ENCODE assay signal across 18 cellular contexts in the genomic region with DNA sequence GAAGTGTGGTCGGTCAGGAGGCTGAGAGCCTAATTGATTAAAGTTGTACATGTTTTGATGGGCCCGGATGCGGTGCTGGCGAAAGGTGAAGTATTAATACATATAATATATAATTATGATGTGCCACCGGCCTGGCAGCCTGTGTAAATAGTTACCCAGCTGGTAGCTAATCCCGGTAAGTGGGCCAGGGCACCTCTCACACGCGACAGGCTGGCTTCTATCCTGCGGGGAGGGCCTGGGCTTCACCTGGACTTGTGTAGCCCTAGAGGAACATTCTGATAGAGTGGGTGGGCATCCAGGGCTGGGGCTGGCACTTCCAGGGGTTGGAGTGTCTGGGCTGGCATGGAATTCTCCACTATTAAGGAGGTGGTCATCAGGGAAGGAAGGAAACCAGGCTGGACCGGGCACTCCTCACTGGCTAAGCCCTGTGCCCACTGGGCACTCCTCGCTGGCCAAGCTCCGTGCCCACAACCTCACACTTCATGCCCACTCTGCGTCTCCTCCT. TPM values are rescaled to one million over a fixed set of nuclear protein-coding genes. Genes with fewer than 3 reads are reported as not detected.
"Had no signal": no experiment of that assay in that cellular context is flagged by ENCODE, and none has a peak within 500 bp of the region (broad histone marks: within the 10 kb centered on the region; RNA-seq: fewer than 3 reads in every experiment).

No MANE protein-coding gene starts in this region.

- H3K27me3 Mint-ChIP-seq: activated CD8-positive, alpha-beta memory T cell treated with anti-CD3 and anti-CD28 coated beads, Interleukin-2, amount 10 ng/mL, durations not matched to agents 7 days and 5 days had no signal

- H3K4me1 Mint-ChIP-seq: activated CD8-positive, alpha-beta memory T cell treated with anti-CD3 and anti-CD28 coated beads, Interleukin-2, amount 10 ng/mL, durations not matched to agents 7 days and 5 days; activated naive CD8-positive, alpha-beta T cell treated with anti-CD3 and anti-CD28 coated beads for 36 hours; naive thymus-derived CD4-positive, alpha-beta T cell; stimulated activated effector memory CD8-positive, alpha-beta T cell treated with anti-CD3 and anti-CD28 coated beads, Interleukin-12 subunit alpha, Interleukin-12 subunit beta, amount 100 ng/mL, for 72 hours had no signal

- H3K4me3 Mint-ChIP-seq: activated CD8-positive, alpha-beta memory T cell treated with anti-CD3 and anti-CD28 coated beads, Interleukin-2, amount 10 ng/mL, durations not matched to agents 7 days and 5 days; activated naive CD8-positive, alpha-beta T cell treated with anti-CD3 and anti-CD28 coated beads for 36 hours; activated T-cell treated with anti-CD3 and anti-CD28 coated beads, Interleukin-2, amount 50 U/mL, for 4 hours; naive thymus-derived CD4-positive, alpha-beta T cell; stimulated activated effector memory CD8-positive, alpha-beta T cell treated with anti-CD3 and anti-CD28 coated beads, Interleukin-12 subunit alpha, Interleukin-12 subunit beta, amount 100 ng/mL, for 72 hours had no signal

- H3K27ac ChIP-seq: esophagus squamous epithelium, neutrophil, right atrium auricular region, skin epidermis, tibial artery, uterus had no signal

- H3K4me3 ChIP-seq: esophagus squamous epithelium, right atrium auricular region, skin epidermis, tibial artery, uterus had no signal

- H3K27ac Mint-ChIP-seq: activated CD8-positive, alpha-beta memory T cell treated with anti-CD3 and anti-CD28 coated beads, Interleukin-2, amount 10 ng/mL, durations not matched to agents 7 days and 5 days; activated naive CD8-positive, alpha-beta T cell treated with anti-CD3 and anti-CD28 coated beads for 36 hours; naive thymus-derived CD4-positive, alpha-beta T cell; stimulated activated effector memory CD8-positive, alpha-beta T cell treated with anti-CD3 and anti-CD28 coated beads, Interleukin-12 subunit alpha, Interleukin-12 subunit beta, amount 100 ng/mL, for 72 hours had no signal

- DNase-seq: activated CD4-positive, alpha-beta T cell treated with anti-CD3 and anti-CD28 coated beads, Interleukin-2, amount 50 U/mL, for 4 hours; activated CD4-positive, CD25-positive, alpha-beta regulatory T cell treated with anti-CD3 and anti-CD28 coated beads, Interleukin-2, amount 50 U/mL, for 72 hours; activated CD8-positive, alpha-beta memory T cell treated with anti-CD3 and anti-CD28 coated beads, Interleukin-2, amount 10 ng/mL, durations not matched to agents 7 days and 5 days; activated gamma-delta T cell treated with Interleukin-2 at 50 U/mL for 16 hours; activated naive CD8-positive, alpha-beta T cell treated with anti-CD3 and anti-CD28 coated beads for 36 hours; activated T-cell treated with anti-CD3 and anti-CD28 coated beads, Interleukin-2, amount 50 U/mL, for 4 hours; esophagus squamous epithelium; foreskin fibroblast; glutamatergic neuron; left cardiac atrium; naive thymus-derived CD4-positive, alpha-beta T cell; tibial artery; uterus had no signal

- H3K36me3 Mint-ChIP-seq: activated CD8-positive, alpha-beta memory T cell treated with anti-CD3 and anti-CD28 coated beads, Interleukin-2, amount 10 ng/mL, durations not matched to agents 7 days and 5 days; activated naive CD8-positive, alpha-beta T cell treated with anti-CD3 and anti-CD28 coated beads for 36 hours; naive thymus-derived CD4-positive, alpha-beta T cell; stimulated activated effector memory CD8-positive, alpha-beta T cell treated with anti-CD3 and anti-CD28 coated beads, Interleukin-12 subunit alpha, Interleukin-12 subunit beta, amount 100 ng/mL, for 72 hours had no signal

- H3K9me3 Mint-ChIP-seq: activated naive CD8-positive, alpha-beta T cell treated with anti-CD3 and anti-CD28 coated beads for 36 hours; activated T-cell treated with anti-CD3 and anti-CD28 coated beads, Interleukin-2, amount 50 U/mL, for 4 hours; stimulated activated effector memory CD8-positive, alpha-beta T cell treated with anti-CD3 and anti-CD28 coated beads, Interleukin-12 subunit alpha, Interleukin-12 subunit beta, amount 100 ng/mL, for 72 hours had no signal

- H3K4me1 ChIP-seq: esophagus squamous epithelium, right atrium auricular region, tibial artery, uterus had no signal

- H3K9me3 ChIP-seq: esophagus squamous epithelium, neutrophil, right atrium auricular region, tibial artery, uterus had no signal

- H3K36me3 ChIP-seq: esophagus squamous epithelium, neutrophil, right atrium auricular region, tibial artery, uterus had no signal

RNA-seq across cellular contexts. Expression of a gene that starts 48.3 kb away (rescaled TPM):
- total RNA-seq: activated CD8-positive, alpha-beta memory T cell treated with anti-CD3 and anti-CD28 coated beads, Interleukin-2, amount 10 ng/mL, durations not matched to agents 7 days and 5 days; activated naive CD8-positive, alpha-beta T cell treated with anti-CD3 and anti-CD28 coated beads for 36 hours; activated T-cell treated with anti-CD3 and anti-CD28 coated beads, Interleukin-2, amount 50 U/mL, for 4 hours; lung microvascular endothelial cell; naive thymus-derived CD4-positive, alpha-beta T cell had no signal
- polyA plus RNA-seq: naive thymus-derived CD4-positive, alpha-beta T cell had no signal
